18 cellular contexts compared by ENCODE assay signal in genomic region chr10:90443342-90443741, GRCh38.
"Had no signal": no experiment of that assay in that cellular context is flagged by ENCODE, and none has a peak within 500 bp of the region (broad histone marks: within the 10 kb centered on the region; RNA-seq: fewer than 3 reads in every experiment).

No MANE protein-coding gene starts in this region.

- H3K4me1 ChIP-seq: esophagus muscularis mucosa, gastroesophageal sphincter, heart left ventricle, left lung, lower lobe of right lung had no signal

- H3K4me3 ChIP-seq: coronary artery, dorsolateral prefrontal cortex, esophagus muscularis mucosa, gastroesophageal sphincter, heart left ventricle, hepatocyte, left lung, lower lobe of right lung, mucosa of descending colon had no signal

- H3K4me2 ChIP-seq: hepatocyte had no signal

- ATAC-seq: foreskin keratinocyte; gastroesophageal sphincter; heart left ventricle; left cardiac atrium; left lung; left ventricle myocardium superior; lower lobe of right lung; mucosa of descending colon; naive thymus-derived CD8-positive, alpha-beta T cell had no signal

- DNase-seq: dermis blood vessel endothelial cell; dorsolateral prefrontal cortex; effector CD4-positive, alpha-beta T cell; effector memory CD4-positive, alpha-beta T cell; foreskin keratinocyte; heart left ventricle; left cardiac atrium; left lung; left ventricle myocardium superior; lower lobe of right lung; mesenchymal stem cell; mucosa of descending colon; naive B cell; naive thymus-derived CD8-positive, alpha-beta T cell had no signal

- H2AFZ ChIP-seq: hepatocyte had no signal

- H3K36me3 ChIP-seq: esophagus muscularis mucosa, gastroesophageal sphincter, heart left ventricle, left lung, lower lobe of right lung had no signal

- H3K79me2 ChIP-seq: hepatocyte had no signal

- H3K27me3 ChIP-seq: esophagus muscularis mucosa, foreskin keratinocyte, gastroesophageal sphincter, heart left ventricle, hepatocyte, left lung had no signal

- H3K27ac ChIP-seq: coronary artery, dorsolateral prefrontal cortex, esophagus muscularis mucosa, foreskin keratinocyte, gastroesophageal sphincter, heart left ventricle, hepatocyte, left lung, lower lobe of right lung had no signal
